Comparison of ENCODE assay signal across 7 cellular contexts in the genomic region with DNA sequence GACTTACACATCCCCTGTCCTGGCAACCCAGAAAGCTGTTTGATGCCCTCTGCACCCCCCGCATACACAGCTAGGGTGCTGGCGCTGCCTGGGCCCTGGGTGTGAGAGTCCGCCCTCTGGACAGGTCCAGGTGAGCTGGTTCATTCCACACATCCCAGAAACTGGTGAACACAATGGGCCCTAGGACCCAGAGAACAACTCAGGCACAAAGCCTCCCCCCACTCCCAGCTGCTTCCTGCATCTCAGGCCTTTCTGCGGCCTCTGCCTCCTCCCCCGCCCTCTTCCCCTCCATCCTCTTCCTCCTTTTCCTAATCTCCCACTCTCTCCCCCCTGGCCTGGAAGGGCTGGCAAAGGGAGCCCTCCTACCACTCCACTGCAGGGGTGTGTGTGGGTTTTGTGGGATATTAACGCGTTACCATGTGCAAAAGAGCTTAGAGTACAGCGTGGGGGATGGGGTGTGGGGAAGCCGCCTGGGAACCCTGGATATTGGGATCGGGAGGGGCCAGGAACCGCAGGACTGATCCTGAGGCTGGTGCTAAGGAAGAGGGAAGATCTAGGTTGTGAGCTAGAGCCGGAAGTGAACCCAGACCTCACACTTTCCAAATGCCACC. TPM values are rescaled to one million over a fixed set of nuclear protein-coding genes. Genes with fewer than 3 reads are reported as not detected.
DNase-seq lines count a peak whose midpoint lies in the region; ATAC-seq and TF ChIP-seq lines count a peak whose summit lies in the region.

No MANE protein-coding gene starts in this region.

- no peaks in the 10 kb centered on the region for H3K9me3 Mint-ChIP-seq in activated naive CD4-positive, alpha-beta T cell treated with anti-CD3 and anti-CD28 coated beads for 36 hours
- H3K9me3 Mint-ChIP-seq in natural killer cell treated with Interleukin-12 subunit alpha and Interleukin-12 subunit beta and Interleukin-15 and Interleukin-18, amount 100 ng/mL, for 72 hours = no peaks in the 10 kb centered on the region

- H3K4me3 Mint-ChIP-seq in activated naive CD4-positive, alpha-beta T cell treated with anti-CD3 and anti-CD28 coated beads for 36 hours = peak overlapping the region; percentile 88
- peak overlapping the region; percentile 97 for H3K4me3 Mint-ChIP-seq in natural killer cell treated with Interleukin-12 subunit alpha and Interleukin-12 subunit beta and Interleukin-15 and Interleukin-18, amount 100 ng/mL, for 72 hours

- peaks cover 37% of the 10 kb centered on the region for H3K4me1 Mint-ChIP-seq in activated naive CD4-positive, alpha-beta T cell treated with anti-CD3 and anti-CD28 coated beads for 36 hours (ENCODE audit: low read depth)
- peaks cover 11 to 12% of the 10 kb centered on the region in 2 donors for H3K4me1 Mint-ChIP-seq in natural killer cell treated with Interleukin-12 subunit alpha and Interleukin-12 subunit beta and Interleukin-15 and Interleukin-18, amount 100 ng/mL, for 72 hours (ENCODE audit: low read depth in 2 of 2)

- intact Hi-C loops in activated naive CD4-positive, alpha-beta T cell treated with anti-CD3 and anti-CD28 coated beads for 36 hours (cut with micrococcal nuclease) = loop anchor here (1.0 to 5.0 kb wide), 4 partner anchors 9 to 415 kb away; no protein-coding TSS in a partner anchor

- peak overlapping the region; percentile 96 for H3K27ac Mint-ChIP-seq in activated naive CD4-positive, alpha-beta T cell treated with anti-CD3 and anti-CD28 coated beads for 36 hours
- peak overlapping the region; percentile 85 to 88 for H3K27ac Mint-ChIP-seq in natural killer cell treated with Interleukin-12 subunit alpha and Interleukin-12 subunit beta and Interleukin-15 and Interleukin-18, amount 100 ng/mL, for 72 hours

- no peaks in the 10 kb centered on the region for H3K36me3 ChIP-seq in HUES64 (ENCODE audit: insufficient read depth, low read length)

- no peak for TF ChIP-seq CTCF in foreskin fibroblast (IDR thresholded peaks at IDR 0.05; ENCODE audit: low read depth, low read length)

- no peaks in the 10 kb centered on the region for H3K9me3 ChIP-seq in HUES64 (ENCODE audit: insufficient read depth, low read depth, low read length)

- peaks cover 16% of the 10 kb centered on the region for H3K36me3 Mint-ChIP-seq in activated naive CD4-positive, alpha-beta T cell treated with anti-CD3 and anti-CD28 coated beads for 36 hours (ENCODE audit: low read depth)
- peaks cover 5% of the 10 kb centered on the region for H3K36me3 Mint-ChIP-seq in natural killer cell treated with Interleukin-12 subunit alpha and Interleukin-12 subunit beta and Interleukin-15 and Interleukin-18, amount 100 ng/mL, for 72 hours

- peak; percentile 74 for DNase-seq in NOMO-1 treated with dmso at 0.1 percent for 144 hours (lab: John Stamatoyannopoulos, UW; ENCODE audit: unreplicated experiment)
- DNase-seq in activated naive CD4-positive, alpha-beta T cell treated with anti-CD3 and anti-CD28 coated beads for 36 hours = peak; percentile 72
- peak; percentile 86 to 95 for DNase-seq in foreskin fibroblast
- DNase-seq in natural killer cell treated with Interleukin-12 subunit alpha and Interleukin-12 subunit beta and Interleukin-15 and Interleukin-18, amount 100 ng/mL, for 72 hours (ENCODE audit: low spot score) = no peak
- peak; percentile 89 for DNase-seq in ureter (ENCODE audit: low spot score)

- peak overlapping the region; percentile 38; the same call in 1 of the 2 replicates for H3K9ac ChIP-seq in HUES64 (ENCODE audit: low read depth, low read length)

- WGBS in HUES64 = 4% methylated on average over 12 of the region's 12 CpGs

- H3K27ac ChIP-seq in HUES64 (ENCODE audit: low read depth, low read length) = peak overlapping the region; percentile 57

- H3K27me3 Mint-ChIP-seq in activated naive CD4-positive, alpha-beta T cell treated with anti-CD3 and anti-CD28 coated beads for 36 hours (ENCODE audit: low read depth) = no peaks in the 10 kb centered on the region
- H3K27me3 Mint-ChIP-seq in natural killer cell treated with Interleukin-12 subunit alpha and Interleukin-12 subunit beta and Interleukin-15 and Interleukin-18, amount 100 ng/mL, for 72 hours = no peaks in the 10 kb centered on the region

- ATAC-seq in natural killer cell treated with Interleukin-12 subunit alpha and Interleukin-12 subunit beta and Interleukin-15 and Interleukin-18, amount 100 ng/mL, for 72 hours = peak; percentile 7 to 35

- H3K4me3 ChIP-seq in GM08714 (ENCODE audit: low read length) (peak overlapping the region; percentile 80; the same call in 1 of the 2 replicates), HUES64 (ENCODE audit: low read length) (peak overlapping the region; percentile 69), foreskin fibroblast (ENCODE audit: low read depth in 1 of 2, low read length in 2 of 2) (peak overlapping the region; percentile 69 to 79)

- peaks cover 17% of the 10 kb centered on the region for H3K27me3 ChIP-seq in HUES64 (ENCODE audit: insufficient read depth, low read length)

- CTCF ChIA-PET in activated naive CD4-positive, alpha-beta T cell treated with anti-CD3 and anti-CD28 coated beads for 36 hours (lab: Charles Lee) = interaction anchor here (0.6 to 3.6 kb wide), 13 partner anchors 9 to 295 kb away, joined by 3 to 32 read pairs (median 4); no protein-coding TSS in a partner anchor

- H3K4me1 ChIP-seq in HUES64 (ENCODE audit: insufficient read depth, low read length) = peaks cover 26% of the 10 kb centered on the region

RNA-seq across cellular contexts. Expression of gene PPP1R9B, which starts 1.6 kb away (rescaled TPM):
- polyA plus RNA-seq in HUES64 (2013, experiment 1 of 2) = 10.4 TPM
- polyA plus RNA-seq in HUES64 (2013, experiment 2 of 2) = 12.4 TPM
- 10 to 100 TPM; 67.7 TPM for total RNA-seq in activated naive CD4-positive, alpha-beta T cell treated with anti-CD3 and anti-CD28 coated beads for 36 hours
- total RNA-seq in natural killer cell treated with Interleukin-12 subunit alpha and Interleukin-12 subunit beta and Interleukin-15 and Interleukin-18, amount 100 ng/mL, for 72 hours = 100 to 1,000 TPM in 1 of 2 donors, 10 to 100 TPM in 1; 96.0 to 110 TPM
- 38.4 TPM for total RNA-seq in ureter

RNA-seq across cellular contexts. Expression of gene SGCA, which starts 13.8 kb away (rescaled TPM):
- not detected for polyA plus RNA-seq in HUES64 (2013, experiment 1 of 2)
- 0.89 TPM for polyA plus RNA-seq in HUES64 (2013, experiment 2 of 2)
- under 1 TPM in 1 of 2 experiments, not detected in 1; 0.14 TPM for total RNA-seq in activated naive CD4-positive, alpha-beta T cell treated with anti-CD3 and anti-CD28 coated beads for 36 hours
- total RNA-seq in natural killer cell treated with Interleukin-12 subunit alpha and Interleukin-12 subunit beta and Interleukin-15 and Interleukin-18, amount 100 ng/mL, for 72 hours = under 1 TPM in 1 of 2 donors, not detected in 1; 0.42 TPM
- total RNA-seq in ureter = 16.9 TPM

RNA-seq across cellular contexts. Expression of gene SAMD14, which starts 22.1 kb away (rescaled TPM):
- polyA plus RNA-seq in HUES64 (2013, experiment 1 of 2) = 5.8 TPM
- polyA plus RNA-seq in HUES64 (2013, experiment 2 of 2) = 6.7 TPM
- 1 to 10 TPM; 1.1 to 1.3 TPM for total RNA-seq in activated naive CD4-positive, alpha-beta T cell treated with anti-CD3 and anti-CD28 coated beads for 36 hours
- total RNA-seq in natural killer cell treated with Interleukin-12 subunit alpha and Interleukin-12 subunit beta and Interleukin-15 and Interleukin-18, amount 100 ng/mL, for 72 hours = 1 to 10 TPM; 2.6 to 5.0 TPM
- total RNA-seq in ureter = 5.5 TPM

RNA-seq across cellular contexts. Expression of gene COL1A1, which starts 49.4 kb away (rescaled TPM):
- polyA plus RNA-seq in HUES64 (2013, experiment 1 of 2) = 19.2 TPM
- 24.3 TPM for polyA plus RNA-seq in HUES64 (2013, experiment 2 of 2)
- total RNA-seq in activated naive CD4-positive, alpha-beta T cell treated with anti-CD3 and anti-CD28 coated beads for 36 hours = 1 to 10 TPM in 1 of 2 experiments, under 1 TPM in 1; 0.95 to 1.7 TPM
- total RNA-seq in natural killer cell treated with Interleukin-12 subunit alpha and Interleukin-12 subunit beta and Interleukin-15 and Interleukin-18, amount 100 ng/mL, for 72 hours = 1 to 10 TPM in 1 of 2 donors, not detected in 1; 1.7 TPM
- 331 TPM for total RNA-seq in ureter

RNA-seq across cellular contexts. Expression of gene PDK2, which starts 56.9 kb away (rescaled TPM):
- polyA plus RNA-seq in HUES64 (2013, experiment 1 of 2) = 12.5 TPM
- 15.5 TPM for polyA plus RNA-seq in HUES64 (2013, experiment 2 of 2)
- total RNA-seq in activated naive CD4-positive, alpha-beta T cell treated with anti-CD3 and anti-CD28 coated beads for 36 hours = 10 to 100 TPM; 10.5 to 11.1 TPM
- total RNA-seq in natural killer cell treated with Interleukin-12 subunit alpha and Interleukin-12 subunit beta and Interleukin-15 and Interleukin-18, amount 100 ng/mL, for 72 hours = 10 to 100 TPM; 11.8 to 13.7 TPM
- 25.7 TPM for total RNA-seq in ureter

Comparison
In these comparisons a context has a peak if more than half of its experiments do, and no peak if none do; other contexts are left out.
1. RNA of gene SGCA, which starts 13.8 kb away (total RNA-seq): 16.9 TPM in ureter (single experiment); 0.14 TPM in activated naive CD4-positive, alpha-beta T cell treated with anti-CD3 and anti-CD28 coated beads for 36 hours and 0.42 TPM in natural killer cell treated with Interleukin-12 subunit alpha and Interleukin-12 subunit beta and Interleukin-15 and Interleukin-18, amount 100 ng/mL, for 72 hours; every median in the first group is over 10 times any median in the second.
2. Peak in every context shown above with its lines, with median percentiles within 50 percentile points of each other: H3K4me3 ChIP-seq.